Comparison of ENCODE assay signal across 20 cellular contexts in the genomic region with DNA sequence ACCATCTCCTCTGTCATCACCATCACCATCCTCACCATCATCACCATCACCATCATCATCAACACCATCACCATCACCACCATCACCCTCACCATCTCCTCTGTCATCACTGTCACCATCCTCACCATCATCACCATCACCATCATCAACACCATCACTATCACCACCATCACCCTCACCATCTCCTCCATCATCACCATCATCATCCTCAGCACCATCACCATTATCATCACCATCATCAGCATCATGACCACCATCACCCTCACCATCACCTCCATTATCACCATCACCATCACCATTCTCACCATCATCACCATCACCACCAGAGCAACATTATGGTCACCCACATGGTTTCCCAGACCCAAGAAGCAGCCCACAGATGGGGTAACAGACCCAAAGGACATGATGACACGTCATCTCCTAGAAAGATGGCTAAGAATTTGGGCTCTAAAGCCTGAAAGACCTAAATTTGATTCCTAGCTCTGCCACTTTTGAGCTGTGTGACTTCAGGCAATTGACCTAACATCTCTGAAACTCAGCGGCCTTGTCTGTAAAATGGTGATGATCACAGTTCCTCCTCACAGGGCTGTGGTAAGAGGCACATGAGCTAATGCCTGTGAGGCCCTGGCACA. TPM values are rescaled to one million over a fixed set of nuclear protein-coding genes. Genes with fewer than 3 reads are reported as not detected.
DNase-seq lines count a peak whose midpoint lies in the region; ATAC-seq, FAIRE-seq and TF ChIP-seq lines count a peak whose summit lies in the region.
"Had no signal": no experiment of that assay in that cellular context is flagged by ENCODE, and none has a peak within 500 bp of the region (broad histone marks: within the 10 kb centered on the region; RNA-seq: fewer than 3 reads in every experiment).

No MANE protein-coding gene starts in this region.

- H3K79me2 ChIP-seq in H1 (ENCODE audit: control insufficient read depth in 1 of 2, insufficient read depth in 2 of 2, low read length in 2 of 2) (no peaks in the 10 kb centered on the region), Karpas-422 (ENCODE audit: low read length) (no peaks in the 10 kb centered on the region)

- peak; percentile 58 for FAIRE-seq in GM12891 (lab: Jason Lieb, UNC)
- FAIRE-seq in H1 (lab: Jason Lieb, UNC): no peak
- FAIRE-seq: D721Med had no signal

- H2BK5ac ChIP-seq in H1 (ENCODE audit: low read depth, low read length): no peak overlapping the region

- no peak for TF ChIP-seq EP300 in H1 (IDR thresholded peaks at IDR 0.05; ENCODE audit: borderline replicate concordance in 1 of 2, low read depth in 2 of 2, low read length in 2 of 2)

- no peak overlapping the region for H2BK15ac ChIP-seq in H1 (ENCODE audit: low read length)

- POLR2A ChIA-PET in Panc1 (lab: Charles Lee) (no interaction called here), H1 (lab: Charles Lee; ENCODE audit: partially characterized antibody) (no interaction called here)

- H4K20me1 ChIP-seq in H1 (replicated peaks in 1 of 2; ENCODE audit: control insufficient read depth in 1 of 2, insufficient read depth in 2 of 2, low read length in 2 of 2) (peaks cover 0 to 8% of the 10 kb centered on the region in 2 experiments), Karpas-422 (ENCODE audit: insufficient read depth, low read depth, low read length) (no peaks in the 10 kb centered on the region)
- H4K20me1 ChIP-seq: BLaER1 had no signal

- H3K9ac ChIP-seq in H1 (replicated peaks in 1 of 4; ENCODE audit: extremely low read depth in 1 of 4, low read depth in 3 of 4, low read length in 3 of 4) (no peak overlapping the region), mucosa of rectum (ENCODE audit: low read depth in 1 of 2, low read length in 2 of 2) (peak overlapping the region in 1 of 2 donors; percentile 35), Karpas-422 (ENCODE audit: low read length) (no peak overlapping the region)
- H3K9ac ChIP-seq: BLaER1, SK-N-SH had no signal

- no peak overlapping the region for H3K56ac ChIP-seq in H1 (replicated peaks; ENCODE audit: insufficient read length, low read depth, low read length)

- no peaks in the 10 kb centered on the region for H3K9me2 ChIP-seq in Karpas-422 (replicated peaks; ENCODE audit: insufficient read depth, low read length)
- H3K9me2 ChIP-seq: SK-N-SH had no signal

- no peak overlapping the region for H2BK20ac ChIP-seq in H1 (ENCODE audit: low read length)

- H2BK12ac ChIP-seq in H1 (ENCODE audit: low read depth, low read length): no peak overlapping the region

- no peak overlapping the region for H4K91ac ChIP-seq in H1 (replicated peaks; ENCODE audit: insufficient read length, low read length)

- CTCF ChIA-PET in Panc1 (lab: Charles Lee): no interaction called here
- CTCF ChIA-PET in H1 (lab: Charles Lee; ENCODE audit: partially characterized antibody): interaction anchor here (0.6 to 2.1 kb wide), 5 partner anchors 9 to 1572 kb away, joined by 3 to 12 read pairs (median 4); no protein-coding TSS in a partner anchor

- WGBS in H1 (ENCODE audit: extremely low coverage in 1 of 2, insufficient coverage in 1 of 2, insufficient read length in 1 of 2, insufficient replicate concordance in 2 of 2, low coverage in 1 of 2, low lambda C conversion rate in 2 of 2, missing lambda C conversion rate in 1 of 2), 2 experiments: 94% methylated on average over 2 of the region's 2 CpGs; no CpG with 5 or more reads in 1 of the 2 experiments

- H3K4me3 ChIP-seq in Panc1 (ENCODE audit: low read depth in 2 of 2, low read length in 2 of 2): peak overlapping the region in 1 of 2 experiments; percentile 28; a peak in 2 of 4 replicates
- H3K4me3 ChIP-seq in H1 (ENCODE audit: extremely low read depth in 1 of 4, insufficient read depth in 2 of 4, low read depth in 3 of 4, low read length in 4 of 4): no peak overlapping the region
- H3K4me3 ChIP-seq in mucosa of rectum (ENCODE audit: low read length in 2 of 2): no peak overlapping the region
- H3K4me3 ChIP-seq in BE2C (ENCODE audit: low read depth, low read length): no peak overlapping the region
- no peak overlapping the region for H3K4me3 ChIP-seq in Karpas-422 (ENCODE audit: low read length)
- H3K4me3 ChIP-seq: BLaER1, GM23338 had no signal

- H3K27ac ChIP-seq in Panc1 (ENCODE audit: low read length) (peak overlapping the region; percentile 18; the same call in 1 of the 2 replicates), H1 (ENCODE audit: low read depth, low read length) (no peak overlapping the region), mucosa of rectum (ENCODE audit: low read depth in 2 of 2, low read length in 2 of 2) (peak overlapping the region; percentile 58 to 68), Karpas-422 (ENCODE audit: low read length) (no peak overlapping the region)
- H3K27ac ChIP-seq: BLaER1 had no signal

- DNase-seq in GM12891 (ENCODE audit: insufficient read length, low spot score) (no peak), Panc1 (ENCODE audit: low read depth, low spot score) (no peak), H1 (ENCODE audit: low read depth in 1 of 2, low spot score in 2 of 2) (no peak), CD1c-positive myeloid dendritic cell (ENCODE audit: extremely low spot score) (no peak), BE2C (no peak), middle frontal gyrus (ENCODE audit: extremely low spot score, low spot score) (no peak), Karpas-422 (no peak)
- DNase-seq: CD4-positive, alpha-beta T cell; NCI-H524; NCI-H748 treated with DMSO at 0.1 percent for 48 hours; SK-N-SH; SW 1271 had no signal

- no peak overlapping the region for H4K8ac ChIP-seq in H1 (ENCODE audit: extremely low read depth, insufficient read depth, low read length)

- no peak overlapping the region for H3K18ac ChIP-seq in H1 (ENCODE audit: extremely low read depth, low read length)

- no peak overlapping the region for H3K14ac ChIP-seq in H1 (ENCODE audit: insufficient read length)

- H3K9me3 ChIP-seq in Panc1 (ENCODE audit: control insufficient read depth, insufficient read depth, low read depth, low read length) (no peaks in the 10 kb centered on the region), H1 (ENCODE audit: insufficient read depth in 2 of 2, low read depth in 1 of 2, low read length in 1 of 2) (no peaks in the 10 kb centered on the region; a peak in 1 of 4 replicates), mucosa of rectum (ENCODE audit: control insufficient read depth in 2 of 2, low read length in 2 of 2) (no peaks in the 10 kb centered on the region), BE2C (no peaks in the 10 kb centered on the region), Karpas-422 (ENCODE audit: low read length) (no peaks in the 10 kb centered on the region)
- H3K9me3 ChIP-seq: BLaER1, SK-N-SH had no signal

- H3K23ac ChIP-seq in H1 (ENCODE audit: insufficient read length): no peak overlapping the region

- H3K27me3 ChIP-seq in Panc1 (ENCODE audit: control insufficient read depth, insufficient read depth, low read length) (no peaks in the 10 kb centered on the region), H1 (replicated peaks in 1 of 4; ENCODE audit: control insufficient read depth in 3 of 4, extremely low read depth in 1 of 4, insufficient read depth in 3 of 4, low read length in 3 of 4) (no peaks in the 10 kb centered on the region), mucosa of rectum (ENCODE audit: control insufficient read depth in 2 of 2, insufficient read depth in 2 of 2, low read length in 2 of 2) (no peaks in the 10 kb centered on the region), BE2C (no peaks in the 10 kb centered on the region), Karpas-422 (ENCODE audit: low read length) (no peaks in the 10 kb centered on the region)
- H3K27me3 ChIP-seq: BLaER1 had no signal

- TF ChIP-seq CTCF in Panc1 (IDR thresholded peaks at IDR 0.05) (no peak), H1 (IDR thresholded peaks at IDR 0.05; ENCODE audit: control extremely low read depth in 1 of 3, insufficient read depth in 1 of 3, low read depth in 1 of 3, low read length in 3 of 3) (no peak), BE2C (IDR thresholded peaks at IDR 0.05; ENCODE audit: low read depth, low read length) (no peak)

- peak overlapping the region; percentile 71; the same call in 1 of the 2 replicates for H2AK5ac ChIP-seq in H1 (ENCODE audit: low read depth, low read length)

- no peak overlapping the region for H2AFZ ChIP-seq in H1 (ENCODE audit: low read length)
- no peak overlapping the region for H2AFZ ChIP-seq in Karpas-422 (ENCODE audit: low read length)
- H2AFZ ChIP-seq: GM23338 had no signal

- H3K4me1 ChIP-seq in Panc1 (ENCODE audit: control insufficient read depth, insufficient read depth, low read length) (peaks cover 31% of the 10 kb centered on the region), H1 (replicated peaks in 1 of 4; ENCODE audit: control insufficient read depth in 3 of 4, insufficient read depth in 4 of 4, low read length in 3 of 4) (no peaks in the 10 kb centered on the region), mucosa of rectum (ENCODE audit: control insufficient read depth in 2 of 2, insufficient read depth in 2 of 2, low read length in 2 of 2) (peaks cover 14 to 23% of the 10 kb centered on the region in 2 donors), BE2C (no peaks in the 10 kb centered on the region), Karpas-422 (ENCODE audit: low read length) (no peaks in the 10 kb centered on the region)

- TF ChIP-seq POLR2A in GM12891 (IDR thresholded peaks at IDR 0.05; ENCODE audit: low read depth, low read length) (no peak), H1 (IDR thresholded peaks at IDR 0.05; ENCODE audit: control extremely low read depth in 1 of 2, low read depth in 2 of 2, low read length in 2 of 2) (no peak)

- H3K4ac ChIP-seq in H1 (replicated peaks; ENCODE audit: insufficient read length, low read depth, low read length): no peak overlapping the region

- ATAC-seq in Panc1: no peak
- ATAC-seq: GM23338, HCT116 had no signal

- BruUV-seq in Panc1 (replicated peaks; lab: Mats Ljungman, UMichigan): no TSS peak

- no peak overlapping the region for H3K4me2 ChIP-seq in H1 (ENCODE audit: insufficient read depth in 1 of 2, low read depth in 2 of 2, low read length in 2 of 2)
- no peak overlapping the region for H3K4me2 ChIP-seq in Karpas-422 (ENCODE audit: low read depth, low read length, poor library complexity, severe bottlenecking)
- H3K4me2 ChIP-seq: BLaER1, GM23338, SK-N-SH had no signal

- H4K5ac ChIP-seq in H1 (ENCODE audit: insufficient read length, low read depth, low read length): no peak overlapping the region

- no peak overlapping the region for H2BK120ac ChIP-seq in H1 (replicated peaks; ENCODE audit: low read depth, low read length)

- TF ChIP-seq RAD21 in H1 (IDR thresholded peaks at IDR 0.05 in 1 of 2, conservative IDR thresholded peaks at IDR 0.05 in 1 of 2; ENCODE audit: low read depth in 2 of 2, low read length in 2 of 2): no peak

- peaks cover 12% of the 10 kb centered on the region; the same call in 1 of the 2 replicates for H3K23me2 ChIP-seq in H1 (ENCODE audit: low read depth, low read length)

- intact Hi-C loops in Panc1 (cut with micrococcal nuclease; ENCODE audit: unreplicated experiment): no loop called here

- no peaks in the 10 kb centered on the region for H3K79me1 ChIP-seq in H1 (ENCODE audit: low read depth, low read length)

- in situ Hi-C loops in Panc1 (cut with HindIII; ENCODE audit: low pct_unique_long_range_greater_than_20kb, low sequenced_read_pairs): no loop called here

- H3K36me3 ChIP-seq in Panc1 (ENCODE audit: control insufficient read depth, insufficient read depth, low read length) (no peaks in the 10 kb centered on the region), H1 (ENCODE audit: control insufficient read depth in 2 of 4, insufficient read depth in 4 of 4, low read length in 3 of 4) (no peaks in the 10 kb centered on the region), mucosa of rectum (ENCODE audit: control insufficient read depth in 2 of 2, insufficient read depth in 2 of 2, low read length in 2 of 2) (peaks cover 0 to 10% of the 10 kb centered on the region in 2 donors), BE2C (no peaks in the 10 kb centered on the region), Karpas-422 (ENCODE audit: insufficient read depth, low read length) (no peaks in the 10 kb centered on the region)
- H3K36me3 ChIP-seq: BLaER1 had no signal

RNA-seq across cellular contexts. Expression of gene SCNN1B, which starts 14.6 kb away (rescaled TPM):
- polyA plus RNA-seq in GM12891 (2012; ENCODE audit: low read depth, missing spikeins): 0.06 TPM
- 10.7 TPM for total RNA-seq in Panc1 (2021; ENCODE audit: unreplicated experiment)
- 18.4 TPM for polyA plus RNA-seq in Panc1 (2012; ENCODE audit: insufficient read length)
- total RNA-seq in H1 (2021; fragmentation: NEBNext Ultra II Directional; extraction: Animal tissue kit (Norgen Biotek cat#: 25700)): 0.95 TPM in 1 of 2 replicates, not detected in the other
- polyA plus RNA-seq in H1 (2011; rRNA removed): 0.20 and 0.25 TPM in 2 replicates
- polyA plus RNA-seq in H1 (2011; cell fraction: cytosol; rRNA removed): 0.26 TPM
- 0.31 TPM for polyA plus RNA-seq in H1 (2011; cell fraction: nucleus; rRNA removed)
- 0.25 to 0.36 TPM in 2 of 4 replicates, not detected in the others for polyA plus RNA-seq in H1 (2012, experiment 1 of 2)
- 0.18 TPM for polyA plus RNA-seq in H1 (2012, experiment 2 of 2)
- 0.26 TPM for polyA plus RNA-seq in H1 (2013, experiment 1 of 2)
- polyA plus RNA-seq in H1 (2013, experiment 2 of 2): 0.35 TPM
- 0.24 and 0.60 TPM in 2 replicates for polyA minus RNA-seq in H1 (2011; rRNA and poly(A)+ RNA removed)
- polyA minus RNA-seq in H1 (2011; cell fraction: cytosol; rRNA and poly(A)+ RNA removed): not detected
- not detected for polyA minus RNA-seq in H1 (2011; cell fraction: nucleus; rRNA and poly(A)+ RNA removed)
- not detected for polyA plus RNA-seq in BE2C (2012; ENCODE audit: insufficient read depth, insufficient read length, low read depth)
- total RNA-seq in Karpas-422 (2014; rRNA removed; shearing (Covaris generic); ENCODE audit: low replicate concordance): not detected in 2 replicates
- total RNA-seq: A172; CD4-positive, alpha-beta T cell; Daoy; G401 had no signal
- polyA plus RNA-seq: SK-N-SH had no signal

Comparison
In these comparisons a context has a peak if more than half of its experiments do, and no peak if none do; other contexts are left out.
1. H3K27ac ChIP-seq: peak in Panc1 (single experiment) and mucosa of rectum (2 of 2); none in H1 (single experiment) and Karpas-422 (single experiment).